ENCODE assay signal across 13 cellular contexts in the genomic region with DNA sequence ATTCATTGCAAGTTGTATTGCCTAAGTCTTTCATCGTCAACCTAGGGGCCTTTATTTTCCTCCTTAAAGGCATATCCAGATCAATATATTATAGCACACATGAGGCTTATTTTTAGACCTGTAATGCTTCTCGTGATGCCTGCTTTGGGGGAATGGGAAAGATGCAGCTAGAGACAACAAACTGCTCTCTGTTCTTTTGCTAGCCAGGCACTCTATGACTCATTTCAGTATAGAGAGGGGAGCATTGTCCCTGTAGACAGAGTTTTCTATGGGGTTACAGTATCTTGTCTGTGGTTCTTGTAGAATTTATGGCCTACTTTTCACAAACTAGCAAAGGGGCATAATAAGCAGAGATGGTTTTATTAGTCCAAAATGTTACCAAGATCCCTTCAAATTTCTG.
A peak's percentile ranks its signal among the peaks of the same experiment; 100 is the strongest.
DNase-seq lines count a peak whose midpoint lies in the region; ATAC-seq and TF ChIP-seq lines count a peak whose summit lies in the region.
"Had no signal": no experiment of that assay in that cellular context is flagged by ENCODE, and none has a peak within 500 bp of the region (broad histone marks: within the 10 kb centered on the region; RNA-seq: fewer than 3 reads in every experiment).

No MANE protein-coding gene starts in this region.

- H3K27me3 Mint-ChIP-seq in glutamatergic neuron (ENCODE audit: unreplicated experiment) = peaks cover 2% of the 10 kb centered on the region

- in situ Hi-C loops in IMR-90 (cut with MboI; ENCODE audit: low sequenced_read_pairs) = loop anchor here (5.0 to 10.0 kb wide), 2 partner anchors 305 to 618 kb away; partner anchors contain the start of gene LSAMP

- H3K18ac ChIP-seq in IMR-90 (ENCODE audit: low read depth, low read length) = no peak overlapping the region

- H3K27me3 ChIP-seq in IMR-90 (ENCODE audit: control insufficient read depth, insufficient read depth, low read length) = no peaks in the 10 kb centered on the region
- H3K27me3 ChIP-seq in MM.1S (replicated peaks; ENCODE audit: insufficient read depth, low read length) = no peaks in the 10 kb centered on the region
- H3K27me3 ChIP-seq: heart right ventricle had no signal

- ATAC-seq in GM18498 (IDR thresholded peaks at IDR 0.05; ENCODE audit: unreplicated experiment) (peak; percentile 48), GM21825 (IDR thresholded peaks at IDR 0.05; ENCODE audit: unreplicated experiment) (peak; percentile 55), IMR-90 (ENCODE audit: low read depth) (peak; percentile 53), HG03039 (IDR thresholded peaks at IDR 0.05; ENCODE audit: unreplicated experiment) (no peak)
- ATAC-seq: heart right ventricle had no signal

- H2BK15ac ChIP-seq in IMR-90 (ENCODE audit: low read depth, low read length) = no peak overlapping the region

- no peak for TF ChIP-seq RAD21 in IMR-90 (IDR thresholded peaks at IDR 0.05; ENCODE audit: low read length)

- H3K4me3 Mint-ChIP-seq in glutamatergic neuron (ENCODE audit: unreplicated experiment) = no peak overlapping the region
- H3K4me3 Mint-ChIP-seq: endodermal cell had no signal

- DNase-seq in IMR-90 (peak; percentile 26), glutamatergic neuron (no peak), hepatic stellate cell (ENCODE audit: low spot score) (no peak), MM.1S (no peak)
- DNase-seq in activated CD4-positive, alpha-beta T cell treated with anti-CD3 and anti-CD28 coated beads, Interleukin-2, amount 50 U/mL, for 1 hour = no peak
- DNase-seq: endodermal cell, heart right ventricle, NCI-H345 had no signal

- no peak overlapping the region for H2BK20ac ChIP-seq in IMR-90 (ENCODE audit: low read depth, low read length)

- no TSS peak for BruUV-seq in IMR-90 (replicated peaks; lab: Mats Ljungman, UMichigan)

- H4K20me1 ChIP-seq in IMR-90 (ENCODE audit: insufficient read depth, low read length) (no peaks in the 10 kb centered on the region), MM.1S (ENCODE audit: insufficient read depth, low read length) (no peaks in the 10 kb centered on the region)

- no peaks in the 10 kb centered on the region for H3K9me1 ChIP-seq in IMR-90 (ENCODE audit: insufficient read depth, low read length)

- H3K36me3 ChIP-seq in IMR-90 (ENCODE audit: control insufficient read depth, insufficient read depth, low read length) (no peaks in the 10 kb centered on the region), MM.1S (replicated peaks; ENCODE audit: insufficient read depth, low read length) (no peaks in the 10 kb centered on the region)
- H3K36me3 ChIP-seq: HAP-1, heart right ventricle had no signal

- H2BK120ac ChIP-seq in IMR-90 (ENCODE audit: low read depth, low read length) = no peak overlapping the region

- no peak overlapping the region for H3K23ac ChIP-seq in IMR-90 (ENCODE audit: low read depth, low read length)

- H4K8ac ChIP-seq in IMR-90 (ENCODE audit: low read depth in 2 of 2, low read length in 2 of 2) = no peak overlapping the region

- no peaks in the 10 kb centered on the region for H3K9me3 ChIP-seq in IMR-90 (ENCODE audit: control insufficient read depth, insufficient read depth, low read length)
- no peaks in the 10 kb centered on the region for H3K9me3 ChIP-seq in MM.1S (replicated peaks; ENCODE audit: insufficient read depth, low read length)
- H3K9me3 ChIP-seq: HAP-1 had no signal

- intact Hi-C loops in IMR-90 (cut with micrococcal nuclease) = loop anchor here (1.0 kb wide), 2 partner anchors 315 to 619 kb away; no protein-coding TSS in a partner anchor

- H3K79me1 ChIP-seq in IMR-90 (ENCODE audit: low read depth in 1 of 2, low read length in 2 of 2) = no peaks in the 10 kb centered on the region

- dilution Hi-C loops in IMR-90 (cut with HindIII; ENCODE audit: low sequenced_read_pairs, unreplicated experiment) = no loop called here

- H2AK5ac ChIP-seq in IMR-90 (ENCODE audit: low read depth, low read length) = no peak overlapping the region

- no peak overlapping the region for H3K56ac ChIP-seq in IMR-90 (ENCODE audit: extremely low read depth, insufficient read depth, low read length)

- H3K4me2 ChIP-seq in IMR-90 (ENCODE audit: low read depth, low read length) (no peak overlapping the region), MM.1S (ENCODE audit: low read depth, low read length) (no peak overlapping the region)

- H3K4ac ChIP-seq in IMR-90 (ENCODE audit: low read depth, low read length) = no peak overlapping the region

- no peaks in the 10 kb centered on the region for H3K9me2 ChIP-seq in MM.1S (replicated peaks; ENCODE audit: insufficient read depth, low read length)

- H4K5ac ChIP-seq in IMR-90 (ENCODE audit: low read depth, low read length) = no peak overlapping the region

- no peak for TF ChIP-seq POLR2A in IMR-90 (IDR thresholded peaks at IDR 0.05; ENCODE audit: low read depth, low read length)

- POLR2A ChIA-PET in IMR-90 (lab: Charles Lee; ENCODE audit: unreplicated experiment) = no interaction called here

- no peak overlapping the region for H2AK9ac ChIP-seq in IMR-90 (replicated peaks; ENCODE audit: low read depth, low read length, poor library complexity)

- no peak overlapping the region for H2AFZ ChIP-seq in IMR-90 (replicated peaks; ENCODE audit: low read length, poor library complexity)
- no peak overlapping the region for H2AFZ ChIP-seq in MM.1S (ENCODE audit: low read length)

- H3K79me2 ChIP-seq in MM.1S (ENCODE audit: low read length) = no peaks in the 10 kb centered on the region

- no peak overlapping the region for H2BK5ac ChIP-seq in IMR-90 (ENCODE audit: low read depth, low read length, poor library complexity, severe bottlenecking)

- H3K9ac ChIP-seq in IMR-90 (ENCODE audit: low read depth, low read length) (no peak overlapping the region), MM.1S (ENCODE audit: low read length) (no peak overlapping the region)

- CTCF ChIA-PET in IMR-90 (lab: Yijun Ruan, JAX) = no interaction called here

- no peaks in the 10 kb centered on the region for H3K36me3 Mint-ChIP-seq in glutamatergic neuron (ENCODE audit: unreplicated experiment)

- H3K4me1 ChIP-seq in IMR-90 (ENCODE audit: control insufficient read depth, insufficient read depth, low read length) = no peaks in the 10 kb centered on the region
- no peaks in the 10 kb centered on the region for H3K4me1 ChIP-seq in MM.1S (ENCODE audit: low read length)
- H3K4me1 ChIP-seq: HAP-1 had no signal

- no peak overlapping the region for H3K14ac ChIP-seq in IMR-90 (replicated peaks; ENCODE audit: low read depth, low read length)

- no peaks in the 10 kb centered on the region for H3K9me3 Mint-ChIP-seq in glutamatergic neuron (ENCODE audit: unreplicated experiment)
- H3K9me3 Mint-ChIP-seq: endodermal cell had no signal

- H3K27ac ChIP-seq in IMR-90 (ENCODE audit: insufficient read depth, low read length) (no peak overlapping the region), MM.1S (ENCODE audit: low read length) (no peak overlapping the region)
- H3K27ac ChIP-seq: heart right ventricle had no signal

- no peak overlapping the region for H4K91ac ChIP-seq in IMR-90 (ENCODE audit: insufficient read depth, low read depth, low read length)

- H3K27ac Mint-ChIP-seq in glutamatergic neuron (ENCODE audit: unreplicated experiment) = peak overlapping the region; percentile 64
- H3K27ac Mint-ChIP-seq: endodermal cell had no signal

- no peaks in the 10 kb centered on the region for H3F3A ChIP-seq in MM.1S (ENCODE audit: insufficient read depth, low read length)

- TF ChIP-seq CTCF in IMR-90 (conservative IDR thresholded peaks at IDR 0.05; ENCODE audit: low read depth, low read length) (no peak), glutamatergic neuron (IDR thresholded peaks at IDR 0.05; ENCODE audit: partially characterized antibody, unreplicated experiment) (no peak), MM.1S (IDR thresholded peaks at IDR 0.05; ENCODE audit: low read length) (no peak)

- WGBS in IMR-90 (ENCODE audit: extremely low coverage in 2 of 2, insufficient read length in 1 of 2), 2 experiments = no CpG with 5 or more reads among the region's 2 CpGs

- H3K4me3 ChIP-seq in IMR-90 (ENCODE audit: insufficient read depth, low read depth, low read length) = no peak overlapping the region
- no peak overlapping the region for H3K4me3 ChIP-seq in MM.1S (ENCODE audit: low read length)
- H3K4me3 ChIP-seq: HAP-1, heart right ventricle, lung had no signal

- peaks cover 5% of the 10 kb centered on the region for H3K4me1 Mint-ChIP-seq in glutamatergic neuron (ENCODE audit: low read depth, unreplicated experiment)
- H3K4me1 Mint-ChIP-seq: endodermal cell had no signal

TF ChIP-seq in IMR-90, 13 proteins besides CTCF, POLR2A, EP300 and RAD21:
- no peak for TF ChIP-seq MAFK (IDR thresholded peaks at IDR 0.05; ENCODE audit: low read depth, low read length)
- TF ChIP-seq, protein P1, sequence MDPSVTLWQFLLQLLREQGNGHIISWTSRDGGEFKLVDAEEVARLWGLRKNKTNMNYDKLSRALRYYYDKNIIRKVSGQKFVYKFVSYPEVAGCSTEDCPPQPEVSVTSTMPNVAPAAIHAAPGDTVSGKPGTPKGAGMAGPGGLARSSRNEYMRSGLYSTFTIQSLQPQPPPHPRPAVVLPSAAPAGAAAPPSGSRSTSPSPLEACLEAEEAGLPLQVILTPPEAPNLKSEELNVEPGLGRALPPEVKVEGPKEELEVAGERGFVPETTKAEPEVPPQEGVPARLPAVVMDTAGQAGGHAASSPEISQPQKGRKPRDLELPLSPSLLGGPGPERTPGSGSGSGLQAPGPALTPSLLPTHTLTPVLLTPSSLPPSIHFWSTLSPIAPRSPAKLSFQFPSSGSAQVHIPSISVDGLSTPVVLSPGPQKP (IDR thresholded peaks at IDR 0.05; ENCODE audit: borderline replicate concordance, low read depth, low read length) = no peak
